In the genomic region with DNA sequence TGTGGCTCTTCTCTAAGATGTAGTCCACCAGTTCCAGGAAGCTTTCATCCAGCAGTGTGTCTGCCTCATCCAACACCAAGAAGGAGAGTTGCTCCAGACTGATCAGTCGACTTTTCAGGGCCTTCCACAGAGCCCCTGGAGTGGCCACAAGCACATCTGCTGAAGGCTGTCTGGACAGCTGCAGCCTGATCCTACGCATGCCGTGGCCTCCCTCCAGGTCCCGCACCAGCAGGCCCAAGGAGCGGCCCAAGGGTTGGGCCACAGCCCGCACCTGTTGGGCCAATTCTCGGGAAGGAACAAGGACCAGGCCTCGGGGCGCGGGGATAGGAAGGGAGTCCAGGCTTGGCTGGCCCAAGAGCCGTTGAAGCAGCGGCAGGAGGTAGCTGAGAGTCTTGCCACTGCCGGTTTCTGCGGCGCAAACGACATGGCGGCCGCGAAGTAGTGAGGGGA, we compare ENCODE assay signal across 8 cellular contexts. TPM values are rescaled to one million over a fixed set of nuclear protein-coding genes. Genes with fewer than 3 reads are reported as not detected.
A peak's percentile ranks its signal among the peaks of the same experiment; 100 is the strongest.
DNase-seq lines count a peak whose midpoint lies in the region; ATAC-seq lines count a peak whose summit lies in the region.

No MANE protein-coding gene starts in this region.

- H3K4me3 ChIP-seq in Jurkat, Clone E6-1 (ENCODE audit: low read length): peak overlapping the region; percentile 99
- H3K4me3 ChIP-seq in muscle layer of duodenum (ENCODE audit: low read depth in 1 of 2, low read length in 2 of 2): peak overlapping the region; percentile 82 to 100

- H3K36me3 ChIP-seq in muscle layer of duodenum (ENCODE audit: control insufficient read depth in 1 of 2, insufficient read depth in 2 of 2, low read length in 2 of 2): peaks cover 0 to 6% of the 10 kb centered on the region in 2 donors

- ATAC-seq in GM19397 (IDR thresholded peaks at IDR 0.05; ENCODE audit: unreplicated experiment) (peak; percentile 6), HG03280 (IDR thresholded peaks at IDR 0.05; ENCODE audit: unreplicated experiment) (no peak), HG03565 (IDR thresholded peaks at IDR 0.05; ENCODE audit: unreplicated experiment) (no peak)

- DNase-seq in Jurkat, Clone E6-1 (ENCODE audit: low read depth, low spot score): no peak
- no peak for DNase-seq in NCI-H510A (lab: John Stamatoyannopoulos, UW)
- DNase-seq in stimulated activated CD4-positive, alpha-beta T cell treated with anti-CD3 and anti-CD28 coated beads, Interleukin-4, amount 100 ng/mL, for 24 hours: no peak

- peak overlapping the region; percentile 83 for H3K27ac ChIP-seq in cingulate gyrus (ENCODE audit: low read depth, low read length)
- H3K27ac ChIP-seq in muscle layer of duodenum (ENCODE audit: low read length): peak overlapping the region; percentile 94

- H3K9me3 ChIP-seq in muscle layer of duodenum (ENCODE audit: control insufficient read depth in 1 of 2, low read length in 2 of 2): no peaks in the 10 kb centered on the region

- H3K4me1 ChIP-seq in muscle layer of duodenum (ENCODE audit: control insufficient read depth in 1 of 2, insufficient read depth in 2 of 2, low read length in 2 of 2): peaks cover 10 to 28% of the 10 kb centered on the region in 2 donors

- H3K27me3 ChIP-seq in muscle layer of duodenum (ENCODE audit: low read depth, low read length): no peaks in the 10 kb centered on the region

RNA-seq across cellular contexts. Expression of a gene that starts 0.7 kb away (rescaled TPM):
- 19.9 TPM for polyA plus RNA-seq in Jurkat, Clone E6-1 (2012; ENCODE audit: insufficient read depth, insufficient read length)

RNA-seq across cellular contexts. Expression of a gene that starts 0.8 kb away (rescaled TPM):
- polyA plus RNA-seq in Jurkat, Clone E6-1 (2012; ENCODE audit: insufficient read depth, insufficient read length): 30.2 TPM

RNA-seq across cellular contexts. Expression of a gene that starts 6.6 kb away (rescaled TPM):
- not detected for polyA plus RNA-seq in Jurkat, Clone E6-1 (2012; ENCODE audit: insufficient read depth, insufficient read length)

RNA-seq across cellular contexts. Expression of a gene that starts 23.0 kb away (rescaled TPM):
- not detected for polyA plus RNA-seq in Jurkat, Clone E6-1 (2012; ENCODE audit: insufficient read depth, insufficient read length)

RNA-seq across cellular contexts. Expression of a gene that starts 42.0 kb away (rescaled TPM):
- not detected for polyA plus RNA-seq in Jurkat, Clone E6-1 (2012; ENCODE audit: insufficient read depth, insufficient read length)
